ENCODE assay signal across 9 cellular contexts in genomic region chr3:13544293-13544831, GRCh38. TPM values are rescaled to one million over a fixed set of nuclear protein-coding genes. Genes with fewer than 3 reads are reported as not detected.
DNase-seq lines count a peak whose midpoint lies in the region; ATAC-seq and TF ChIP-seq lines count a peak whose summit lies in the region.
"Had no signal": no experiment of that assay in that cellular context is flagged by ENCODE, and none has a peak within 500 bp of the region (broad histone marks: within the 10 kb centered on the region; RNA-seq: fewer than 3 reads in every experiment).

No MANE protein-coding gene starts in this region.

- peak overlapping the region; percentile 97 for H2BK120ac ChIP-seq in IMR-90 (ENCODE audit: low read depth, low read length)

- in situ Hi-C loops in IMR-90 (cut with MboI; ENCODE audit: low sequenced_read_pairs), result no loop called here

- peak overlapping the region; percentile 65; the same call in 1 of the 2 replicates for H3K14ac ChIP-seq in IMR-90 (replicated peaks; ENCODE audit: low read depth, low read length)

- H4K20me1 ChIP-seq in IMR-90 (ENCODE audit: insufficient read depth, low read length), result no peaks in the 10 kb centered on the region

- CTCF ChIA-PET in IMR-90 (lab: Yijun Ruan, JAX), result interaction anchor here (1.1 kb wide), 1 partner anchor 16 kb away, joined by 3 read pairs; no protein-coding TSS in a partner anchor

- no peaks in the 10 kb centered on the region for H3K36me3 ChIP-seq in IMR-90 (ENCODE audit: control insufficient read depth, insufficient read depth, low read length)

- peaks cover 17% of the 10 kb centered on the region for H3K9me1 ChIP-seq in IMR-90 (ENCODE audit: insufficient read depth, low read length)

- peak overlapping the region; percentile 22 to 50; a peak in 3 of 4 replicates for H4K8ac ChIP-seq in IMR-90 (ENCODE audit: low read depth in 2 of 2, low read length in 2 of 2)

- no peak overlapping the region for H3K4me2 ChIP-seq in IMR-90 (ENCODE audit: low read depth, low read length)

- peak overlapping the region; percentile 98 for H2BK20ac ChIP-seq in IMR-90 (ENCODE audit: low read depth, low read length)

- dilution Hi-C loops in IMR-90 (cut with HindIII; ENCODE audit: low sequenced_read_pairs, unreplicated experiment), result no loop called here

- intact Hi-C loops in IMR-90 (cut with micrococcal nuclease), result no loop called here

- peak overlapping the region; percentile 61 for H3K18ac ChIP-seq in IMR-90 (ENCODE audit: low read depth, low read length)

- peak overlapping the region; percentile 66 for H2AK9ac ChIP-seq in IMR-90 (replicated peaks; ENCODE audit: low read depth, low read length, poor library complexity)

- DNase-seq in IMR-90 (peak; percentile 78), activated T-cell treated with anti-CD3 and anti-CD28 coated beads for 24 hours (ENCODE audit: low read depth) (peak; percentile 41), foreskin fibroblast (peak; percentile 70 to 71), hippocampal formation (lab: John Stamatoyannopoulos, UW) (no peak), NCI-H526 treated with DMSO at 0.1 percent for 48 hours (lab: John Stamatoyannopoulos, UW) (no peak)
- peak; percentile 66 for DNase-seq in stimulated activated CD8-positive, alpha-beta memory T cell treated with anti-CD3 and anti-CD28 coated beads, Interleukin-15, amount 100 ng/mL, for 48 hours (ENCODE audit: low read depth in 2 of 2)
- DNase-seq: NCI-H2227 treated with DMSO at 0.1 percent for 48 hours had no signal

- H2AK5ac ChIP-seq in IMR-90 (ENCODE audit: low read depth, low read length), result peak overlapping the region; percentile 11

- no peak overlapping the region; the same call in 1 of the 2 replicates for H3K56ac ChIP-seq in IMR-90 (ENCODE audit: extremely low read depth, insufficient read depth, low read length)

- ATAC-seq in IMR-90 (ENCODE audit: low read depth), result no peak
- no peak for ATAC-seq in HG03280 (IDR thresholded peaks at IDR 0.05; ENCODE audit: unreplicated experiment)
- ATAC-seq in HG03139 (IDR thresholded peaks at IDR 0.05; ENCODE audit: unreplicated experiment), result no peak

- no peak overlapping the region; the same call in 1 of the 2 replicates for H3K27ac ChIP-seq in IMR-90 (ENCODE audit: insufficient read depth, low read length)

- peak overlapping the region; percentile 52; the same call in 1 of the 2 replicates for H3K23ac ChIP-seq in IMR-90 (ENCODE audit: low read depth, low read length)

- no peak overlapping the region for H3K9ac ChIP-seq in IMR-90 (ENCODE audit: low read depth, low read length)

- no peak for TF ChIP-seq RAD21 in IMR-90 (IDR thresholded peaks at IDR 0.05; ENCODE audit: low read length)

- H4K5ac ChIP-seq in IMR-90 (ENCODE audit: low read depth, low read length), result no peak overlapping the region

- 0 out of 2 replicates have a peak, but pooled peaks cover 3% of the 10 kb centered on the region for H3K9me3 ChIP-seq in IMR-90 (ENCODE audit: control insufficient read depth, insufficient read depth, low read length)

- H4K91ac ChIP-seq in IMR-90 (ENCODE audit: insufficient read depth, low read depth, low read length), result peak overlapping the region; percentile 87

- peaks cover 25% of the 10 kb centered on the region for H3K4me1 ChIP-seq in IMR-90 (ENCODE audit: control insufficient read depth, insufficient read depth, low read length)

- BruUV-seq in IMR-90 (replicated peaks; lab: Mats Ljungman, UMichigan), result no TSS peak

- no CpG with 5 or more reads among the region's 6 CpGs for WGBS in IMR-90 (ENCODE audit: extremely low coverage in 2 of 2, insufficient read length in 1 of 2), 2 experiments

- TF ChIP-seq POLR2A in IMR-90 (IDR thresholded peaks at IDR 0.05; ENCODE audit: low read depth, low read length), result no peak

- H2BK15ac ChIP-seq in IMR-90 (ENCODE audit: low read depth, low read length), result peak overlapping the region; percentile 72; the same call in 2 of the 3 replicates

- no peaks in the 10 kb centered on the region for H3K79me1 ChIP-seq in IMR-90 (ENCODE audit: low read depth in 1 of 2, low read length in 2 of 2)

- no peak overlapping the region for H3K4me3 ChIP-seq in IMR-90 (ENCODE audit: insufficient read depth, low read depth, low read length)
- H3K4me3 ChIP-seq in foreskin fibroblast (ENCODE audit: low read depth in 1 of 2, low read length in 2 of 2), result no peak overlapping the region

- peak overlapping the region; percentile 58 for H2AFZ ChIP-seq in IMR-90 (replicated peaks; ENCODE audit: low read length, poor library complexity)

- POLR2A ChIA-PET in IMR-90 (lab: Charles Lee; ENCODE audit: unreplicated experiment), result no interaction called here

- H3K27me3 ChIP-seq in IMR-90 (ENCODE audit: control insufficient read depth, insufficient read depth, low read length), result no peaks in the 10 kb centered on the region; the same call in 1 of the 2 replicates

- TF ChIP-seq CTCF in IMR-90 (conservative IDR thresholded peaks at IDR 0.05; ENCODE audit: low read depth, low read length) (no peak), foreskin fibroblast (IDR thresholded peaks at IDR 0.05; ENCODE audit: low read depth, low read length) (no peak)

- peak overlapping the region; percentile 21 for H2BK5ac ChIP-seq in IMR-90 (ENCODE audit: low read depth, low read length, poor library complexity, severe bottlenecking)

- H3K4ac ChIP-seq in IMR-90 (ENCODE audit: low read depth, low read length), result peak overlapping the region; percentile 81

TF ChIP-seq in IMR-90, 13 proteins besides CTCF, POLR2A, EP300 and RAD21:
- peak; percentile 25; the same call in 1 of the 2 replicates for TF ChIP-seq FOS (IDR thresholded peaks at IDR 0.05; ENCODE audit: low read depth, low read length)
- TF ChIP-seq USF2 (IDR thresholded peaks at IDR 0.05; ENCODE audit: low read depth, low read length), result no peak

RNA-seq across cellular contexts. Expression of gene FBLN2, which starts 4.6 kb away (rescaled TPM):
- total RNA-seq in IMR-90 (2012; rRNA removed), result 10.8 and 11.8 TPM in 2 replicates
- 60.8 and 66.9 TPM in 2 replicates for polyA plus RNA-seq in IMR-90 (2012; rRNA removed)
- 38.9 and 94.5 TPM in 2 replicates for polyA plus RNA-seq in IMR-90 (2012; cell fraction: cytosol; rRNA removed)
- 27.1 and 60.4 TPM in 2 replicates for polyA plus RNA-seq in IMR-90 (2012; cell fraction: nucleus; rRNA removed; ENCODE audit: low replicate concordance)

Comparison
In these comparisons a context has a peak if more than half of its experiments do, and no peak if none do; other contexts are left out.
1. DNase-seq: peak in IMR-90 (single experiment), activated T-cell treated with anti-CD3 and anti-CD28 coated beads for 24 hours (single experiment), foreskin fibroblast (2 of 2) and stimulated activated CD8-positive, alpha-beta memory T cell treated with anti-CD3 and anti-CD28 coated beads, Interleukin-15, amount 100 ng/mL, for 48 hours (2 of 2); none in hippocampal formation (0 of 2) and NCI-H526 treated with DMSO at 0.1 percent for 48 hours (single experiment).